Comparison of ENCODE assay signal across 10 cellular contexts in the genomic region with DNA sequence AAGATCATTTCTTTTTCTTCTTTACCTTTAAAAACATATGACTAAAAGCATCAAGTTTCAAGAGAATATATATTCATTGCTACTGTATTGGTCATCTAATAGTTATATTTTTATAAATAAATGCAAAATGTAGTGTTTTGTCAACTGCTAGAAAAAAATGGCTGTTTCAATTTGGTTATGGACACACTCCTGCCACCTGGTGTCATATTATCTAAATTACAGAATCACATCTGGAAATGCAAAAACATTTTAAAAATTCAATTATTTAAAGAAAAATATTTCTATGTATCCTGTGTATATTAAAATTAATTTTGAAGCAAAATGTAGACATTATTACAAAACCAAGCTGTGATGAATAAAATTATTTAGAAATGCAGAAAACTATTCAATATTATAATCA.
DNase-seq lines count a peak whose midpoint lies in the region; ATAC-seq and TF ChIP-seq lines count a peak whose summit lies in the region.
"Had no signal": no experiment of that assay in that cellular context is flagged by ENCODE, and none has a peak within 500 bp of the region (broad histone marks: within the 10 kb centered on the region; RNA-seq: fewer than 3 reads in every experiment).

No MANE protein-coding gene starts in this region.

- no peaks in the 10 kb centered on the region for H3K4me1 ChIP-seq in BE2C
- no peaks in the 10 kb centered on the region for H3K4me1 ChIP-seq in HEK293 (ENCODE audit: control insufficient read depth, insufficient read depth, low read length)
- H3K4me1 ChIP-seq in lower lobe of right lung, result no peaks in the 10 kb centered on the region

- H3K36me3 ChIP-seq in BE2C (no peaks in the 10 kb centered on the region), HEK293 (ENCODE audit: control insufficient read depth in 2 of 2, insufficient read depth in 1 of 2, low read length in 2 of 2) (no peaks in the 10 kb centered on the region), lower lobe of right lung (no peaks in the 10 kb centered on the region)

- in situ Hi-C loops in astrocyte of the spinal cord (cut with HindIII; ENCODE audit: low sequenced_read_pairs), result no loop called here

- H3K4me1 Mint-ChIP-seq in activated T-cell treated with anti-CD3 and anti-CD28 coated beads, Interleukin-2, amount 50 U/mL, for 72 hours (ENCODE audit: low read depth), result no peaks in the 10 kb centered on the region
- H3K4me1 Mint-ChIP-seq in natural killer cell treated with Interleukin-12 subunit alpha and Interleukin-12 subunit beta and Interleukin-15 and Interleukin-18, amount 100 ng/mL, for 72 hours (ENCODE audit: low read depth in 2 of 2), result no peaks in the 10 kb centered on the region
- H3K4me1 Mint-ChIP-seq: activated T-helper 17 cell treated with anti-CD3 and anti-CD28 coated beads, Interleukin-2, amount 50 U/mL, for 72 hours had no signal

- H3K27me3 Mint-ChIP-seq in activated T-cell treated with anti-CD3 and anti-CD28 coated beads, Interleukin-2, amount 50 U/mL, for 72 hours (ENCODE audit: low read depth), result no peaks in the 10 kb centered on the region
- no peaks in the 10 kb centered on the region for H3K27me3 Mint-ChIP-seq in natural killer cell treated with Interleukin-12 subunit alpha and Interleukin-12 subunit beta and Interleukin-15 and Interleukin-18, amount 100 ng/mL, for 72 hours
- H3K27me3 Mint-ChIP-seq: activated T-helper 17 cell treated with anti-CD3 and anti-CD28 coated beads, Interleukin-2, amount 50 U/mL, for 72 hours had no signal

- POLR2A ChIA-PET in HEK293 (lab: Yijun Ruan, JAX), result no interaction called here

- intact Hi-C loops in lower lobe of right lung (cut with DNase I), result no loop called here

- ATAC-seq in lower lobe of right lung, result no peak
- no peak for ATAC-seq in activated T-cell treated with anti-CD3 and anti-CD28 coated beads, Interleukin-2, amount 50 U/mL, for 72 hours (replicated peaks in 1 of 2)
- no peak for ATAC-seq in GM21717 (IDR thresholded peaks at IDR 0.05; ENCODE audit: unreplicated experiment)
- ATAC-seq in natural killer cell treated with Interleukin-12 subunit alpha and Interleukin-12 subunit beta and Interleukin-15 and Interleukin-18, amount 100 ng/mL, for 72 hours, result no peak
- ATAC-seq: activated T-helper 17 cell treated with anti-CD3 and anti-CD28 coated beads, Interleukin-2, amount 50 U/mL, for 72 hours had no signal

- no peaks in the 10 kb centered on the region for H3K9me3 ChIP-seq in BE2C
- H3K9me3 ChIP-seq in HEK293 (ENCODE audit: control insufficient read depth, insufficient read depth, low read depth, low read length), result no peaks in the 10 kb centered on the region
- H3K9me3 ChIP-seq in lower lobe of right lung, result no peaks in the 10 kb centered on the region

- H3K9me3 Mint-ChIP-seq in activated T-cell treated with anti-CD3 and anti-CD28 coated beads, Interleukin-2, amount 50 U/mL, for 72 hours, result peaks cover 0 to 5% of the 10 kb centered on the region in 2 donors
- H3K9me3 Mint-ChIP-seq in natural killer cell treated with Interleukin-12 subunit alpha and Interleukin-12 subunit beta and Interleukin-15 and Interleukin-18, amount 100 ng/mL, for 72 hours, result no peaks in the 10 kb centered on the region
- H3K9me3 Mint-ChIP-seq: activated T-helper 17 cell treated with anti-CD3 and anti-CD28 coated beads, Interleukin-2, amount 50 U/mL, for 72 hours had no signal

- TF ChIP-seq CTCF in BE2C (IDR thresholded peaks at IDR 0.05; ENCODE audit: low read depth, low read length) (peak; percentile 51), HEK293 (tag by site-specific recombination; IDR thresholded peaks at IDR 0.05) (no peak), astrocyte of the spinal cord (IDR thresholded peaks at IDR 0.05; ENCODE audit: low read depth, low read length) (peak; percentile 41), lower lobe of right lung (IDR thresholded peaks at IDR 0.05) (peak; percentile 37)

- DNase-seq in BE2C (no peak), astrocyte of the spinal cord (ENCODE audit: low read depth, low spot score) (peak; percentile 41), lower lobe of right lung (no peak), amniotic stem cell (lab: John Stamatoyannopoulos, UW) (no peak)
- DNase-seq in activated T-cell treated with anti-CD3 and anti-CD28 coated beads, Interleukin-2, amount 50 U/mL, for 72 hours, result no peak
- no peak for DNase-seq in natural killer cell treated with Interleukin-12 subunit alpha and Interleukin-12 subunit beta and Interleukin-15 and Interleukin-18, amount 100 ng/mL, for 72 hours (ENCODE audit: low spot score)
- DNase-seq: NCI-H1930 had no signal

- H3K27me3 ChIP-seq in BE2C (no peaks in the 10 kb centered on the region), lower lobe of right lung (ENCODE audit: low read depth) (no peaks in the 10 kb centered on the region)

- no peak overlapping the region for H3K4me3 Mint-ChIP-seq in activated T-cell treated with anti-CD3 and anti-CD28 coated beads, Interleukin-2, amount 50 U/mL, for 72 hours
- no peak overlapping the region for H3K4me3 Mint-ChIP-seq in natural killer cell treated with Interleukin-12 subunit alpha and Interleukin-12 subunit beta and Interleukin-15 and Interleukin-18, amount 100 ng/mL, for 72 hours
- H3K4me3 Mint-ChIP-seq: activated T-helper 17 cell treated with anti-CD3 and anti-CD28 coated beads, Interleukin-2, amount 50 U/mL, for 72 hours had no signal

- H3K36me3 Mint-ChIP-seq in activated T-cell treated with anti-CD3 and anti-CD28 coated beads, Interleukin-2, amount 50 U/mL, for 72 hours (ENCODE audit: insufficient read depth in 2 of 2), result no peaks in the 10 kb centered on the region
- no peaks in the 10 kb centered on the region for H3K36me3 Mint-ChIP-seq in natural killer cell treated with Interleukin-12 subunit alpha and Interleukin-12 subunit beta and Interleukin-15 and Interleukin-18, amount 100 ng/mL, for 72 hours

- H3K4me3 ChIP-seq in BE2C (ENCODE audit: low read depth, low read length) (no peak overlapping the region), HEK293 (ENCODE audit: low read depth, low read length) (no peak overlapping the region), astrocyte of the spinal cord (ENCODE audit: low read depth, low read length) (no peak overlapping the region), lower lobe of right lung (no peak overlapping the region)

- no peak overlapping the region for H3K27ac ChIP-seq in HEK293 (ENCODE audit: extremely low read depth, low read depth, low read length)
- H3K27ac ChIP-seq in lower lobe of right lung, result no peak overlapping the region

- CTCF ChIA-PET in HEK293 (lab: Yijun Ruan, JAX), result interaction anchor here (0.9 to 1.1 kb wide), 2 partner anchors 8 to 737 kb away, joined by 3 read pairs; no protein-coding TSS in a partner anchor

- no peak overlapping the region for H3K27ac Mint-ChIP-seq in activated T-cell treated with anti-CD3 and anti-CD28 coated beads, Interleukin-2, amount 50 U/mL, for 72 hours
- H3K27ac Mint-ChIP-seq in natural killer cell treated with Interleukin-12 subunit alpha and Interleukin-12 subunit beta and Interleukin-15 and Interleukin-18, amount 100 ng/mL, for 72 hours, result no peak overlapping the region
- H3K27ac Mint-ChIP-seq: activated T-helper 17 cell treated with anti-CD3 and anti-CD28 coated beads, Interleukin-2, amount 50 U/mL, for 72 hours had no signal

TF ChIP-seq in HEK293, 187 proteins besides CTCF, POLR2A, EP300 and RAD21:
- no peak for TF ChIP-seq ZNF223 (tag by site-specific recombination; IDR thresholded peaks at IDR 0.05)
- TF ChIP-seq ZNF654 (tag by site-specific recombination; IDR thresholded peaks at IDR 0.05; ENCODE audit: low read depth), result peak; percentile 19
